In the genomic region with DNA sequence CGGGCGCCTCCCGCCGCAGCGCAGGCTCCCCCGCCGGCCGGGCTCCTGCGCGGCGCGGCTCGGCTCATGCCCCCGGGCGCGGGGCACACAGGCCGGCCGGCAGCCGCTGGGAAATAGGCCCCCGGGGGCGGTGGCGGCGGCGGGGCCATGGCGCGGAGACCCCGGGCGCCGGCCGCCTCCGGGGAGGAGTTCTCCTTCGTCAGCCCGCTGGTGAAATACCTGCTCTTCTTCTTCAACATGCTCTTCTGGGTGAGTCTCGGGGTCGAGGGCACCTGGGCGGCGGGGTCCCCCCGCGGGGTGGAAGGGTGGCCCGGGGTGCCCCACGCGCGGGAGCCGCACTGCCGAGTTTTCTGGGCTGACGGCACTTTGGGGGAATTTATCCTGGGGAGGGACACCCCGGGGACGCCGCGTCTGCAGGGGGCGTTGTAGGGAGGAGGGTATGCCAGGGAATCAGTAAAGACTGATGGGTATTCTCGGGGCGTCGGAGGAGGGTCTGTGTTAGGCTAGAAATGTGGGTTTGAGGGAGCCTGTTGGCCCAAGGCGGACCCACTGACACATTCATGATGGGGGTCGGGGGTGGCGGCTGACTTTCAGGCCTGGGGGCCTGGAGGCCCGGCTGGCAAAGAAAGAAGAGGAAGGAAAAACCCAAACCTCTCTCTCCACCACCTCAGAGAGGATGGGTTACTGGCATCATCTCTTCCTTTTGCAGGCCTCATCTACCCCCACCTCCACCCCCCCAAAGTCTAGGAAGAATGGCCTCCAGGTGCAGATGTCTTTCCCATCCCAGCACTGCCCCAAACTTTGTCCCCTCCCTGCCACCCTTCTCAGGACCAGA, we compare ENCODE assay signal across 1 cellular context.
TF ChIP-seq lines count a peak whose summit lies in the region.

No MANE protein-coding gene starts in this region.

TF ChIP-seq in GM12878, 131 proteins besides CTCF, POLR2A, EP300 and RAD21 (continued from another document and continues in another):
- TF ChIP-seq PML (IDR thresholded peaks at IDR 0.05; ENCODE audit: low read length): no peak
- no peak for TF ChIP-seq MXI1 (IDR thresholded peaks at IDR 0.05; ENCODE audit: low read depth, low read length)
- no peak for TF ChIP-seq TCF7 (IDR thresholded peaks at IDR 0.05; ENCODE audit: borderline replicate concordance)
- TF ChIP-seq BACH1 (IDR thresholded peaks at IDR 0.05; ENCODE audit: borderline replicate concordance): peak; percentile 30; the same call in 1 of the 2 replicates
- peak; percentile 20 for TF ChIP-seq IKZF1 (conservative IDR thresholded peaks at IDR 0.05)
- TF ChIP-seq RBBP5 (conservative IDR thresholded peaks at IDR 0.05): no peak
- no peak for TF ChIP-seq RB1 (IDR thresholded peaks at IDR 0.05; ENCODE audit: borderline replicate concordance)
- TF ChIP-seq, protein P1, sequence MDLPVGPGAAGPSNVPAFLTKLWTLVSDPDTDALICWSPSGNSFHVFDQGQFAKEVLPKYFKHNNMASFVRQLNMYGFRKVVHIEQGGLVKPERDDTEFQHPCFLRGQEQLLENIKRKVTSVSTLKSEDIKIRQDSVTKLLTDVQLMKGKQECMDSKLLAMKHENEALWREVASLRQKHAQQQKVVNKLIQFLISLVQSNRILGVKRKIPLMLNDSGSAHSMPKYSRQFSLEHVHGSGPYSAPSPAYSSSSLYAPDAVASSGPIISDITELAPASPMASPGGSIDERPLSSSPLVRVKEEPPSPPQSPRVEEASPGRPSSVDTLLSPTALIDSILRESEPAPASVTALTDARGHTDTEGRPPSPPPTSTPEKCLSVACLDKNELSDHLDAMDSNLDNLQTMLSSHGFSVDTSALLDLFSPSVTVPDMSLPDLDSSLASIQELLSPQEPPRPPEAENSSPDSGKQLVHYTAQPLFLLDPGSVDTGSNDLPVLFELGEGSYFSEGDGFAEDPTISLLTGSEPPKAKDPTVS (IDR thresholded peaks at IDR 0.05; ENCODE audit: low read depth, low read length): no peak
- no peak; the same call in 1 of the 2 replicates for TF ChIP-seq MTA2 (IDR thresholded peaks at IDR 0.05; ENCODE audit: low read depth)
- 0 out of 2 replicates have a peak, but pooled peaks have one; percentile 23 for TF ChIP-seq YY1 (IDR thresholded peaks at IDR 0.05; ENCODE audit: low read depth, low read length)
- TF ChIP-seq SPI1 (IDR thresholded peaks at IDR 0.05; ENCODE audit: borderline replicate concordance, insufficient read depth, low read depth, low read length): no peak
- no peak for TF ChIP-seq STAT3 (IDR thresholded peaks at IDR 0.05; ENCODE audit: low read depth, low read length)
- no peak for TF ChIP-seq RFX5 (IDR thresholded peaks at IDR 0.05; ENCODE audit: low read depth, low read length)
- peak; percentile 10; the same call in 1 of the 2 replicates for TF ChIP-seq SMC3 (IDR thresholded peaks at IDR 0.05; ENCODE audit: borderline replicate concordance, low read length)
- TF ChIP-seq, protein P2, sequence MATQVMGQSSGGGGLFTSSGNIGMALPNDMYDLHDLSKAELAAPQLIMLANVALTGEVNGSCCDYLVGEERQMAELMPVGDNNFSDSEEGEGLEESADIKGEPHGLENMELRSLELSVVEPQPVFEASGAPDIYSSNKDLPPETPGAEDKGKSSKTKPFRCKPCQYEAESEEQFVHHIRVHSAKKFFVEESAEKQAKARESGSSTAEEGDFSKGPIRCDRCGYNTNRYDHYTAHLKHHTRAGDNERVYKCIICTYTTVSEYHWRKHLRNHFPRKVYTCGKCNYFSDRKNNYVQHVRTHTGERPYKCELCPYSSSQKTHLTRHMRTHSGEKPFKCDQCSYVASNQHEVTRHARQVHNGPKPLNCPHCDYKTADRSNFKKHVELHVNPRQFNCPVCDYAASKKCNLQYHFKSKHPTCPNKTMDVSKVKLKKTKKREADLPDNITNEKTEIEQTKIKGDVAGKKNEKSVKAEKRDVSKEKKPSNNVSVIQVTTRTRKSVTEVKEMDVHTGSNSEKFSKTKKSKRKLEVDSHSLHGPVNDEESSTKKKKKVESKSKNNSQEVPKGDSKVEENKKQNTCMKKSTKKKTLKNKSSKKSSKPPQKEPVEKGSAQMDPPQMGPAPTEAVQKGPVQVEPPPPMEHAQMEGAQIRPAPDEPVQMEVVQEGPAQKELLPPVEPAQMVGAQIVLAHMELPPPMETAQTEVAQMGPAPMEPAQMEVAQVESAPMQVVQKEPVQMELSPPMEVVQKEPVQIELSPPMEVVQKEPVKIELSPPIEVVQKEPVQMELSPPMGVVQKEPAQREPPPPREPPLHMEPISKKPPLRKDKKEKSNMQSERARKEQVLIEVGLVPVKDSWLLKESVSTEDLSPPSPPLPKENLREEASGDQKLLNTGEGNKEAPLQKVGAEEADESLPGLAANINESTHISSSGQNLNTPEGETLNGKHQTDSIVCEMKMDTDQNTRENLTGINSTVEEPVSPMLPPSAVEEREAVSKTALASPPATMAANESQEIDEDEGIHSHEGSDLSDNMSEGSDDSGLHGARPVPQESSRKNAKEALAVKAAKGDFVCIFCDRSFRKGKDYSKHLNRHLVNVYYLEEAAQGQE (IDR thresholded peaks at IDR 0.05; ENCODE audit: low read depth, low read length): no peak
- no peak for TF ChIP-seq HCFC1 (IDR thresholded peaks at IDR 0.05; ENCODE audit: low read length)
- TF ChIP-seq ZBED1 (IDR thresholded peaks at IDR 0.05; ENCODE audit: borderline replicate concordance): no peak
- peak; percentile 15 to 33; a peak in 1 of 4 replicates for TF ChIP-seq IKZF2 (IDR thresholded peaks at IDR 0.05)
- TF ChIP-seq SUZ12 (IDR thresholded peaks at IDR 0.05; ENCODE audit: unreplicated experiment): no peak
- no peak for TF ChIP-seq SUPT20H (IDR thresholded peaks at IDR 0.05; ENCODE audit: borderline replicate concordance, control insufficient read depth, low read depth, low read length)
- no peak for TF ChIP-seq SREBF2 (IDR thresholded peaks at IDR 0.05; ENCODE audit: low read length)
- no peak for TF ChIP-seq RELA (IDR thresholded peaks at IDR 0.05; ENCODE audit: borderline replicate concordance, partially characterized antibody)
- TF ChIP-seq BMI1 (IDR thresholded peaks at IDR 0.05; ENCODE audit: borderline replicate concordance): no peak
- peak; percentile 27; the same call in 1 of the 2 replicates for TF ChIP-seq NR2F1 (conservative IDR thresholded peaks at IDR 0.05)
- TF ChIP-seq HDAC2 (IDR thresholded peaks at IDR 0.05): no peak
- TF ChIP-seq TARDBP (IDR thresholded peaks at IDR 0.05; ENCODE audit: borderline replicate concordance): no peak
- no peak for TF ChIP-seq CHD2 (IDR thresholded peaks at IDR 0.05; ENCODE audit: borderline replicate concordance, low read depth, low read length)
- no peak for TF ChIP-seq TCF3 (IDR thresholded peaks at IDR 0.05; ENCODE audit: borderline replicate concordance, insufficient read depth, low read depth, low read length)
- TF ChIP-seq, protein P3, sequence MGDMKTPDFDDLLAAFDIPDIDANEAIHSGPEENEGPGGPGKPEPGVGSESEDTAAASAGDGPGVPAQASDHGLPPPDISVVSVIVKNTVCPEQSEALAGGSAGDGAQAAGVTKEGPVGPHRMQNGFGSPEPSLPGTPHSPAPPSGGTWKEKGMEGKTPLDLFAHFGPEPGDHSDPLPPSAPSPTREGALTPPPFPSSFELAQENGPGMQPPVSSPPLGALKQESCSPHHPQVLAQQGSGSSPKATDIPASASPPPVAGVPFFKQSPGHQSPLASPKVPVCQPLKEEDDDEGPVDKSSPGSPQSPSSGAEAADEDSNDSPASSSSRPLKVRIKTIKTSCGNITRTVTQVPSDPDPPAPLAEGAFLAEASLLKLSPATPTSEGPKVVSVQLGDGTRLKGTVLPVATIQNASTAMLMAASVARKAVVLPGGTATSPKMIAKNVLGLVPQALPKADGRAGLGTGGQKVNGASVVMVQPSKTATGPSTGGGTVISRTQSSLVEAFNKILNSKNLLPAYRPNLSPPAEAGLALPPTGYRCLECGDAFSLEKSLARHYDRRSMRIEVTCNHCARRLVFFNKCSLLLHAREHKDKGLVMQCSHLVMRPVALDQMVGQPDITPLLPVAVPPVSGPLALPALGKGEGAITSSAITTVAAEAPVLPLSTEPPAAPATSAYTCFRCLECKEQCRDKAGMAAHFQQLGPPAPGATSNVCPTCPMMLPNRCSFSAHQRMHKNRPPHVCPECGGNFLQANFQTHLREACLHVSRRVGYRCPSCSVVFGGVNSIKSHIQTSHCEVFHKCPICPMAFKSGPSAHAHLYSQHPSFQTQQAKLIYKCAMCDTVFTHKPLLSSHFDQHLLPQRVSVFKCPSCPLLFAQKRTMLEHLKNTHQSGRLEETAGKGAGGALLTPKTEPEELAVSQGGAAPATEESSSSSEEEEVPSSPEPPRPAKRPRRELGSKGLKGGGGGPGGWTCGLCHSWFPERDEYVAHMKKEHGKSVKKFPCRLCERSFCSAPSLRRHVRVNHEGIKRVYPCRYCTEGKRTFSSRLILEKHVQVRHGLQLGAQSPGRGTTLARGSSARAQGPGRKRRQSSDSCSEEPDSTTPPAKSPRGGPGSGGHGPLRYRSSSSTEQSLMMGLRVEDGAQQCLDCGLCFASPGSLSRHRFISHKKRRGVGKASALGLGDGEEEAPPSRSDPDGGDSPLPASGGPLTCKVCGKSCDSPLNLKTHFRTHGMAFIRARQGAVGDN (IDR thresholded peaks at IDR 0.05): no peak; the same call in 1 of the 2 replicates
- no peak for TF ChIP-seq CBFB (IDR thresholded peaks at IDR 0.05; ENCODE audit: low read depth)
- peak; percentile 11 for TF ChIP-seq MEF2B (IDR thresholded peaks at IDR 0.05; ENCODE audit: partially characterized antibody, poor library complexity, severe bottlenecking)
- no peak for TF ChIP-seq SIX5 (IDR thresholded peaks at IDR 0.05; ENCODE audit: low read depth, low read length, severe bottlenecking)
- no peak for TF ChIP-seq ZSCAN29 (IDR thresholded peaks at IDR 0.05)
- TF ChIP-seq, protein P4, sequence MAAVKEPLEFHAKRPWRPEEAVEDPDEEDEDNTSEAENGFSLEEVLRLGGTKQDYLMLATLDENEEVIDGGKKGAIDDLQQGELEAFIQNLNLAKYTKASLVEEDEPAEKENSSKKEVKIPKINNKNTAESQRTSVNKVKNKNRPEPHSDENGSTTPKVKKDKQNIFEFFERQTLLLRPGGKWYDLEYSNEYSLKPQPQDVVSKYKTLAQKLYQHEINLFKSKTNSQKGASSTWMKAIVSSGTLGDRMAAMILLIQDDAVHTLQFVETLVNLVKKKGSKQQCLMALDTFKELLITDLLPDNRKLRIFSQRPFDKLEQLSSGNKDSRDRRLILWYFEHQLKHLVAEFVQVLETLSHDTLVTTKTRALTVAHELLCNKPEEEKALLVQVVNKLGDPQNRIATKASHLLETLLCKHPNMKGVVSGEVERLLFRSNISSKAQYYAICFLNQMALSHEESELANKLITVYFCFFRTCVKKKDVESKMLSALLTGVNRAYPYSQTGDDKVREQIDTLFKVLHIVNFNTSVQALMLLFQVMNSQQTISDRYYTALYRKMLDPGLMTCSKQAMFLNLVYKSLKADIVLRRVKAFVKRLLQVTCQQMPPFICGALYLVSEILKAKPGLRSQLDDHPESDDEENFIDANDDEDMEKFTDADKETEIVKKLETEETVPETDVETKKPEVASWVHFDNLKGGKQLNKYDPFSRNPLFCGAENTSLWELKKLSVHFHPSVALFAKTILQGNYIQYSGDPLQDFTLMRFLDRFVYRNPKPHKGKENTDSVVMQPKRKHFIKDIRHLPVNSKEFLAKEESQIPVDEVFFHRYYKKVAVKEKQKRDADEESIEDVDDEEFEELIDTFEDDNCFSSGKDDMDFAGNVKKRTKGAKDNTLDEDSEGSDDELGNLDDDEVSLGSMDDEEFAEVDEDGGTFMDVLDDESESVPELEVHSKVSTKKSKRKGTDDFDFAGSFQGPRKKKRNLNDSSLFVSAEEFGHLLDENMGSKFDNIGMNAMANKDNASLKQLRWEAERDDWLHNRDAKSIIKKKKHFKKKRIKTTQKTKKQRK (IDR thresholded peaks at IDR 0.05; ENCODE audit: low read depth, low read length): no peak
- TF ChIP-seq FOS (IDR thresholded peaks at IDR 0.05; ENCODE audit: borderline replicate concordance, extremely low read depth, insufficient read length): no peak
- TF ChIP-seq NFXL1 (IDR thresholded peaks at IDR 0.05; ENCODE audit: borderline replicate concordance): no peak
- TF ChIP-seq SMARCA5 (IDR thresholded peaks at IDR 0.05): peak; percentile 84; the same call in 1 of the 2 replicates
- TF ChIP-seq, protein P5, sequence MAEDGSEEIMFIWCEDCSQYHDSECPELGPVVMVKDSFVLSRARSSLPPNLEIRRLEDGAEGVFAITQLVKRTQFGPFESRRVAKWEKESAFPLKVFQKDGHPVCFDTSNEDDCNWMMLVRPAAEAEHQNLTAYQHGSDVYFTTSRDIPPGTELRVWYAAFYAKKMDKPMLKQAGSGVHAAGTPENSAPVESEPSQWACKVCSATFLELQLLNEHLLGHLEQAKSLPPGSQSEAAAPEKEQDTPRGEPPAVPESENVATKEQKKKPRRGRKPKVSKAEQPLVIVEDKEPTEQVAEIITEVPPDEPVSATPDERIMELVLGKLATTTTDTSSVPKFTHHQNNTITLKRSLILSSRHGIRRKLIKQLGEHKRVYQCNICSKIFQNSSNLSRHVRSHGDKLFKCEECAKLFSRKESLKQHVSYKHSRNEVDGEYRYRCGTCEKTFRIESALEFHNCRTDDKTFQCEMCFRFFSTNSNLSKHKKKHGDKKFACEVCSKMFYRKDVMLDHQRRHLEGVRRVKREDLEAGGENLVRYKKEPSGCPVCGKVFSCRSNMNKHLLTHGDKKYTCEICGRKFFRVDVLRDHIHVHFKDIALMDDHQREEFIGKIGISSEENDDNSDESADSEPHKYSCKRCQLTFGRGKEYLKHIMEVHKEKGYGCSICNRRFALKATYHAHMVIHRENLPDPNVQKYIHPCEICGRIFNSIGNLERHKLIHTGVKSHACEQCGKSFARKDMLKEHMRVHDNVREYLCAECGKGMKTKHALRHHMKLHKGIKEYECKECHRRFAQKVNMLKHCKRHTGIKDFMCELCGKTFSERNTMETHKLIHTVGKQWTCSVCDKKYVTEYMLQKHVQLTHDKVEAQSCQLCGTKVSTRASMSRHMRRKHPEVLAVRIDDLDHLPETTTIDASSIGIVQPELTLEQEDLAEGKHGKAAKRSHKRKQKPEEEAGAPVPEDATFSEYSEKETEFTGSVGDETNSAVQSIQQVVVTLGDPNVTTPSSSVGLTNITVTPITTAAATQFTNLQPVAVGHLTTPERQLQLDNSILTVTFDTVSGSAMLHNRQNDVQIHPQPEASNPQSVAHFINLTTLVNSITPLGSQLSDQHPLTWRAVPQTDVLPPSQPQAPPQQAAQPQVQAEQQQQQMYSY (CRISPR knock-in tag; IDR thresholded peaks at IDR 0.05): no peak
- no peak for TF ChIP-seq YBX1 (IDR thresholded peaks at IDR 0.05)
- TF ChIP-seq SREBF1 (IDR thresholded peaks at IDR 0.05; ENCODE audit: low read length): no peak
- no peak for TF ChIP-seq CHD1 (IDR thresholded peaks at IDR 0.05; ENCODE audit: low read depth, low read length)
- TF ChIP-seq NFYA (IDR thresholded peaks at IDR 0.05; ENCODE audit: borderline replicate concordance, low read depth, low read length): no peak
